19 cellular contexts compared by ENCODE assay signal in genomic region chr3:138971766-138972320, GRCh38. TPM values are rescaled to one million over a fixed set of nuclear protein-coding genes. Genes with fewer than 3 reads are reported as not detected.
"Had no signal": no experiment of that assay in that cellular context is flagged by ENCODE, and none has a peak within 500 bp of the region (broad histone marks: within the 10 kb centered on the region; RNA-seq: fewer than 3 reads in every experiment).

No MANE protein-coding gene starts in this region.

- H3K36me3 ChIP-seq: neutrophil had no signal

- H3K9me3 ChIP-seq: neutrophil had no signal

- H3K4me3 ChIP-seq: hepatocyte, skin epidermis had no signal

- DNase-seq: cerebellar nuclear complex; effector CD4-positive, alpha-beta T cell; foreskin melanocyte; kidney; left cardiac atrium; mesendoderm; naive thymus-derived CD8-positive, alpha-beta T cell; stimulated activated naive CD4-positive, alpha-beta T cell treated with Interleukin-2 at 50 U/mL for 16 hours; trophoblast cell had no signal

- ATAC-seq: left cardiac atrium; naive thymus-derived CD8-positive, alpha-beta T cell; sciatic nerve had no signal

- H3K27ac ChIP-seq: hepatocyte, neutrophil, skin epidermis had no signal

RNA-seq across cellular contexts. Expression of gene FOXL2NB, which starts 24.8 kb away (rescaled TPM):
- total RNA-seq: hepatocyte; kidney; left cardiac atrium; liver; lung microvascular endothelial cell; naive thymus-derived CD8-positive, alpha-beta T cell; progenitor cell of endocrine pancreas; sciatic nerve; urinary bladder had no signal

RNA-seq across cellular contexts. Expression of gene FOXL2, which starts 24.9 kb away (rescaled TPM):
- total RNA-seq: hepatocyte; kidney; left cardiac atrium; liver; lung microvascular endothelial cell; naive thymus-derived CD8-positive, alpha-beta T cell; urinary bladder had no signal

RNA-seq across cellular contexts. Expression of gene PRR23A, which starts 34.2 kb away (rescaled TPM):
- total RNA-seq: dermis microvascular lymphatic vessel endothelial cell; hepatocyte; kidney; left cardiac atrium; liver; lung microvascular endothelial cell; naive thymus-derived CD8-positive, alpha-beta T cell; osteoblast; progenitor cell of endocrine pancreas; sciatic nerve; urinary bladder had no signal

RNA-seq across cellular contexts. Expression of gene PRR23B, which starts 48.9 kb away (rescaled TPM):
- total RNA-seq: dermis microvascular lymphatic vessel endothelial cell; hepatocyte; kidney; left cardiac atrium; liver; lung microvascular endothelial cell; naive thymus-derived CD8-positive, alpha-beta T cell; osteoblast; progenitor cell of endocrine pancreas; sciatic nerve; urinary bladder had no signal
